In genomic region chrY:19743331-19743730, GRCh38 we compare ENCODE assay signal across 13 cellular contexts. TPM values are rescaled to one million over a fixed set of nuclear protein-coding genes. Genes with fewer than 3 reads are reported as not detected.
DNase-seq lines count a peak whose midpoint lies in the region; ATAC-seq and TF ChIP-seq lines count a peak whose summit lies in the region.
"Had no signal": no experiment of that assay in that cellular context is flagged by ENCODE, and none has a peak within 500 bp of the region (broad histone marks: within the 10 kb centered on the region; RNA-seq: fewer than 3 reads in every experiment).

No MANE protein-coding gene starts in this region.

- H3K36me3 Mint-ChIP-seq in activated T-cell treated with anti-CD3 and anti-CD28 coated beads, Interleukin-2, amount 50 U/mL, for 72 hours (ENCODE audit: insufficient read depth in 2 of 2), result peaks cover 0 to 4% of the 10 kb centered on the region in 2 donors
- peaks cover 56% of the 10 kb centered on the region for H3K36me3 Mint-ChIP-seq in stimulated activated effector memory CD8-positive, alpha-beta T cell treated with anti-CD3 and anti-CD28 coated beads, Interleukin-12 subunit alpha, Interleukin-12 subunit beta, amount 100 ng/mL, for 72 hours

- peak overlapping the region; percentile 55 for H3K4me3 ChIP-seq in SJSA1
- H3K4me3 ChIP-seq in epithelial cell of proximal tubule (ENCODE audit: low read depth, low read length), result peak overlapping the region; percentile 69
- H3K4me3 ChIP-seq: K562 had no signal

- no peaks in the 10 kb centered on the region for H3K9me3 Mint-ChIP-seq in activated T-cell treated with anti-CD3 and anti-CD28 coated beads, Interleukin-2, amount 50 U/mL, for 72 hours
- no peaks in the 10 kb centered on the region for H3K9me3 Mint-ChIP-seq in stimulated activated effector memory CD8-positive, alpha-beta T cell treated with anti-CD3 and anti-CD28 coated beads, Interleukin-12 subunit alpha, Interleukin-12 subunit beta, amount 100 ng/mL, for 72 hours

- H3K27ac Mint-ChIP-seq in activated T-cell treated with anti-CD3 and anti-CD28 coated beads, Interleukin-2, amount 50 U/mL, for 72 hours, result peak overlapping the region; percentile 98
- peak overlapping the region; percentile 95 for H3K27ac Mint-ChIP-seq in stimulated activated effector memory CD8-positive, alpha-beta T cell treated with anti-CD3 and anti-CD28 coated beads, Interleukin-12 subunit alpha, Interleukin-12 subunit beta, amount 100 ng/mL, for 72 hours

- H3K27ac ChIP-seq in SJSA1, result no peak overlapping the region

- ATAC-seq in activated T-cell treated with anti-CD3 and anti-CD28 coated beads, Interleukin-2, amount 50 U/mL, for 72 hours (replicated peaks in 1 of 2), result no peak
- no peak for ATAC-seq in stimulated activated effector memory CD8-positive, alpha-beta T cell treated with anti-CD3 and anti-CD28 coated beads, Interleukin-12 subunit alpha, Interleukin-12 subunit beta, amount 100 ng/mL, for 72 hours
- no peak for ATAC-seq in GM21529 (IDR thresholded peaks at IDR 0.05; ENCODE audit: unreplicated experiment)
- ATAC-seq: K562 had no signal

- no peak for TF ChIP-seq CTCF in epithelial cell of proximal tubule (conservative IDR thresholded peaks at IDR 0.05; ENCODE audit: low read depth, low read length)
- no peak for TF ChIP-seq CTCF in GM20000 (IDR thresholded peaks at IDR 0.05; ENCODE audit: extremely low read depth, missing control alignments)

- no peaks in the 10 kb centered on the region for H3K4me1 ChIP-seq in SJSA1 (replicated peaks)
- H3K4me1 ChIP-seq: Peyer's patch had no signal

- H3K4me3 Mint-ChIP-seq in activated T-cell treated with anti-CD3 and anti-CD28 coated beads, Interleukin-2, amount 50 U/mL, for 72 hours, result peak overlapping the region in 1 of 2 donors; percentile 96
- peak overlapping the region; percentile 78 for H3K4me3 Mint-ChIP-seq in stimulated activated effector memory CD8-positive, alpha-beta T cell treated with anti-CD3 and anti-CD28 coated beads, Interleukin-12 subunit alpha, Interleukin-12 subunit beta, amount 100 ng/mL, for 72 hours

- H3K27me3 Mint-ChIP-seq in activated T-cell treated with anti-CD3 and anti-CD28 coated beads, Interleukin-2, amount 50 U/mL, for 72 hours (ENCODE audit: low read depth), result no peaks in the 10 kb centered on the region

- H3K4me1 Mint-ChIP-seq in activated T-cell treated with anti-CD3 and anti-CD28 coated beads, Interleukin-2, amount 50 U/mL, for 72 hours (ENCODE audit: low read depth), result no peaks in the 10 kb centered on the region
- H3K4me1 Mint-ChIP-seq in stimulated activated effector memory CD8-positive, alpha-beta T cell treated with anti-CD3 and anti-CD28 coated beads, Interleukin-12 subunit alpha, Interleukin-12 subunit beta, amount 100 ng/mL, for 72 hours, result peaks cover 18% of the 10 kb centered on the region

- H3K27me3 ChIP-seq in SJSA1 (replicated peaks), result no peaks in the 10 kb centered on the region
- H3K27me3 ChIP-seq: Peyer's patch had no signal

- H3K36me3 ChIP-seq in SJSA1, result peaks cover 25% of the 10 kb centered on the region

- no peaks in the 10 kb centered on the region for H3K9me3 ChIP-seq in SJSA1 (replicated peaks)
- H3K9me3 ChIP-seq: Peyer's patch had no signal

- no peak for DNase-seq in activated T-cell treated with anti-CD3 and anti-CD28 coated beads, Interleukin-2, amount 50 U/mL, for 72 hours
- DNase-seq in activated T-cell treated with anti-CD3 and anti-CD28 coated beads for 4 hours (no peak), SJSA1 (ENCODE audit: low read depth in 1 of 2, low spot score in 2 of 2) (no peak), epithelial cell of proximal tubule (ENCODE audit: low read depth) (no peak), GM20000 (ENCODE audit: low spot score) (no peak), middle frontal gyrus (ENCODE audit: extremely low spot score, low spot score) (no peak)
- no peak for DNase-seq in stimulated activated effector memory CD8-positive, alpha-beta T cell treated with anti-CD3 and anti-CD28 coated beads, Interleukin-12 subunit alpha, Interleukin-12 subunit beta, amount 100 ng/mL, for 72 hours (ENCODE audit: low spot score in 2 of 2)
- DNase-seq: activated effector memory CD4-positive, alpha-beta T cell treated with Interleukin-2 at 50 U/mL for 16 hours; hypothalamus; Peyer's patch; stimulated activated CD4-positive, alpha-beta T cell treated with anti-CD3 and anti-CD28 coated beads, Interleukin-12 subunit alpha, Interleukin-12 subunit beta, amount 100 ng/mL, for 4 hours had no signal

RNA-seq across cellular contexts. Expression of gene KDM5D, which starts 1.2 kb away (rescaled TPM):
- total RNA-seq in activated T-cell treated with anti-CD3 and anti-CD28 coated beads, Interleukin-2, amount 50 U/mL, for 72 hours, result 10 to 100 TPM in 1 of 2 donors, not detected in 1; 37.5 TPM
- 23.0 and 32.0 TPM in 2 replicates for total RNA-seq in SJSA1 (2014; rRNA removed; shearing (Covaris generic))
- total RNA-seq in epithelial cell of proximal tubule, result 9.6 and 9.7 TPM in 2 replicates
